8 cellular contexts compared by ENCODE assay signal in the genomic region with DNA sequence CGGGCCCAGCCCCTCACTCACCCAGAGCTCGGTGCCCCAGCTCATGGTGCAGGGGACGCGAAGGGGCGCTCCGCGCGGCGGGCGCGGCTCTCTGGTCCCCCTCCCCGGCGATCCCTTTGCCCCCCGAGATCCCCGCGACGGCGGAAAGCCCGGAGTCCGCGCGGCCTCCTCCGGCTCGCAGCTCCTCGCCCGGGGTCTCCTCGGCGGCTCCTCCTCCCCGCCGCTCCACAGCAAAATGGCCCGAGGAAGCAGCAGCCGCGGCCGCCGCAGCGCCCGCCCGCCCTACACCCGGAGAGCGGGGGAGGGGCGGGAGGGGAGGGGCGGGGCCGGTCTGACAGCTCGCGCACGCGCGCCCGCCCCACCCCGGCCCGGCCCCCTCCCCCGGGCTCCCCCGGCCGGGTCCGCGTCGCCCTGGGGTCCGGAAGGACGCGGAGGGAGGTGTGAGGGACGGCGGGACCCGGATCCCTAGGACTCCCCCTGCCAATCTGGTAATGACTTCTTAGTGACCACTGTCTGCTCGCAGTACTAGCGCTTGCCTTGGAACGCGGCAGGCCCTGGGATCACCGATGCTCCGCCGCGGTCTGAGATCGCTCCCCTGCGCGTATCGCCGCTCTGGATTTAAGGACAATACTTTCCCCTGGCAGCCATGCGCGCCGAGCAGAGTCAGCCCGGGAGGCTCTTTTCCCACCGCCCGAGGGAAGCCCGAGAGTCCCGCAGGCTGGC. TPM values are rescaled to one million over a fixed set of nuclear protein-coding genes. Genes with fewer than 3 reads are reported as not detected.
DNase-seq lines count a peak whose midpoint lies in the region; ATAC-seq and FAIRE-seq lines count a peak whose summit lies in the region.

FNBP1 (minus strand) TSS at position 259 of the 723 bp plus-strand sequence; CDS start at position 45, 214 bp downstream.

- peaks cover 9% of the 10 kb centered on the region for H3K4me1 ChIP-seq in ACC112 (ENCODE audit: control insufficient read depth, insufficient read depth, low read length, unreplicated experiment)

- H3K27me3 Mint-ChIP-seq in activated T-helper 2 cell treated with anti-CD3 and anti-CD28 coated beads, Interferon-gamma antibody, Interleukin-2, Interleukin-4, amounts not matched to agents 10 μg/mL and 5 μg/mL and 100 μg/mL, durations not matched to agents 14 hours and 24 hours and 36 hours (ENCODE audit: low read depth), result no peaks in the 10 kb centered on the region
- no peaks in the 10 kb centered on the region for H3K27me3 Mint-ChIP-seq in naive thymus-derived CD8-positive, alpha-beta T cell
- H3K27me3 Mint-ChIP-seq in stimulated activated naive B cell treated with anti-CD40 and anti-IgM and Interleukin-4, amounts not matched to agents 10 μg/mL and 1 μg/mL and 100 μg/mL, for 72 hours, result no peaks in the 10 kb centered on the region

- peak within 1 kb of the TSS; percentile 96 for H3K4me3 ChIP-seq in ACC112 (ENCODE audit: low read depth, low read length)

- intact Hi-C loops in activated T-helper 2 cell treated with anti-CD3 and anti-CD28 coated beads, Interferon-gamma antibody, Interleukin-2, Interleukin-4, amounts not matched to agents 10 μg/mL and 5 μg/mL and 100 μg/mL, durations not matched to agents 14 hours and 24 hours and 36 hours (cut with micrococcal nuclease), result loop anchor here (1.0 to 5.0 kb wide), 3 partner anchors 10 to 206 kb away; partner anchors contain the start of genes C9orf78, GPR107 and USP20

- H3K79me2 ChIP-seq in ACC112 (ENCODE audit: control insufficient read depth, insufficient read depth, low read length, unreplicated experiment), result peaks cover 40% of the 10 kb centered on the region

- peaks cover 39% of the 10 kb centered on the region for H3K4me1 Mint-ChIP-seq in activated T-helper 2 cell treated with anti-CD3 and anti-CD28 coated beads, Interferon-gamma antibody, Interleukin-2, Interleukin-4, amounts not matched to agents 10 μg/mL and 5 μg/mL and 100 μg/mL, durations not matched to agents 14 hours and 24 hours and 36 hours (ENCODE audit: low read depth)
- peaks cover 32 to 64% (median 49%) of the 10 kb centered on the region in 4 donors for H3K4me1 Mint-ChIP-seq in naive thymus-derived CD8-positive, alpha-beta T cell
- H3K4me1 Mint-ChIP-seq in stimulated activated naive B cell treated with anti-CD40 and anti-IgM and Interleukin-4, amounts not matched to agents 10 μg/mL and 1 μg/mL and 100 μg/mL, for 72 hours, result peaks cover 20 to 57% of the 10 kb centered on the region in 2 donors

- peak within 1 kb of the TSS; percentile 97 for H3K4me3 Mint-ChIP-seq in activated T-helper 2 cell treated with anti-CD3 and anti-CD28 coated beads, Interferon-gamma antibody, Interleukin-2, Interleukin-4, amounts not matched to agents 10 μg/mL and 5 μg/mL and 100 μg/mL, durations not matched to agents 14 hours and 24 hours and 36 hours (ENCODE audit: low read depth)
- H3K4me3 Mint-ChIP-seq in naive thymus-derived CD8-positive, alpha-beta T cell, result peak within 1 kb of the TSS; percentile 97 to 100 (median 99)
- H3K4me3 Mint-ChIP-seq in stimulated activated naive B cell treated with anti-CD40 and anti-IgM and Interleukin-4, amounts not matched to agents 10 μg/mL and 1 μg/mL and 100 μg/mL, for 72 hours, result peak within 1 kb of the TSS; percentile 95 to 98

- no peaks in the 10 kb centered on the region for H3K27me3 ChIP-seq in ACC112 (ENCODE audit: insufficient read depth, low read length)

- FAIRE-seq in RCC 7860 (lab: Jason Lieb, UNC), result no peak

- peak within 1 kb of the TSS; percentile 24; the same call in 1 of the 2 replicates for H3K27ac ChIP-seq in ACC112 (ENCODE audit: low read depth, low read length)

- peak; percentile 25 for ATAC-seq in GM18520 (IDR thresholded peaks at IDR 0.05; ENCODE audit: unreplicated experiment)
- peak; percentile 67 to 73 for ATAC-seq in naive thymus-derived CD8-positive, alpha-beta T cell
- ATAC-seq in stimulated activated naive B cell treated with anti-CD40 and anti-IgM and Interleukin-4, amounts not matched to agents 10 μg/mL and 1 μg/mL and 100 μg/mL, for 72 hours (replicated peaks), result peak; percentile 54 to 65

- peaks cover 39% of the 10 kb centered on the region for H3K36me3 Mint-ChIP-seq in activated T-helper 2 cell treated with anti-CD3 and anti-CD28 coated beads, Interferon-gamma antibody, Interleukin-2, Interleukin-4, amounts not matched to agents 10 μg/mL and 5 μg/mL and 100 μg/mL, durations not matched to agents 14 hours and 24 hours and 36 hours (ENCODE audit: low read depth)
- H3K36me3 Mint-ChIP-seq in naive thymus-derived CD8-positive, alpha-beta T cell, result peaks cover 0 to 7% (median 2%) of the 10 kb centered on the region in 3 donors
- peaks cover 25 to 38% of the 10 kb centered on the region in 2 donors for H3K36me3 Mint-ChIP-seq in stimulated activated naive B cell treated with anti-CD40 and anti-IgM and Interleukin-4, amounts not matched to agents 10 μg/mL and 1 μg/mL and 100 μg/mL, for 72 hours

- H3K36me3 ChIP-seq in ACC112 (ENCODE audit: insufficient read depth, low read length), result no peaks in the 10 kb centered on the region

- peak within 1 kb of the TSS; percentile 96 for H3K27ac Mint-ChIP-seq in activated T-helper 2 cell treated with anti-CD3 and anti-CD28 coated beads, Interferon-gamma antibody, Interleukin-2, Interleukin-4, amounts not matched to agents 10 μg/mL and 5 μg/mL and 100 μg/mL, durations not matched to agents 14 hours and 24 hours and 36 hours
- peak within 1 kb of the TSS; percentile 95 to 99 (median 98) for H3K27ac Mint-ChIP-seq in naive thymus-derived CD8-positive, alpha-beta T cell
- H3K27ac Mint-ChIP-seq in stimulated activated naive B cell treated with anti-CD40 and anti-IgM and Interleukin-4, amounts not matched to agents 10 μg/mL and 1 μg/mL and 100 μg/mL, for 72 hours, result peak within 1 kb of the TSS; percentile 100

- peak; percentile 30 for DNase-seq in HT1080 (ENCODE audit: low read depth)
- DNase-seq in RCC 7860 (ENCODE audit: low spot score), result peak; percentile 44
- peak; percentile 80 for DNase-seq in activated T-helper 2 cell treated with anti-CD3 and anti-CD28 coated beads, Interferon-gamma antibody, Interleukin-2, Interleukin-4, amounts not matched to agents 10 μg/mL and 5 μg/mL and 100 μg/mL, durations not matched to agents 14 hours and 24 hours and 36 hours (ENCODE audit: low spot score)
- DNase-seq in fibroblast of peridontal ligament (ENCODE audit: extremely low read depth), result peak; percentile 70
- DNase-seq in naive thymus-derived CD8-positive, alpha-beta T cell, result peak; percentile 67 to 89 (median 80)
- DNase-seq in stimulated activated naive B cell treated with anti-CD40 and anti-IgM and Interleukin-4, amounts not matched to agents 10 μg/mL and 1 μg/mL and 100 μg/mL, for 72 hours, result peak; percentile 75

- H3K9me3 Mint-ChIP-seq in activated T-helper 2 cell treated with anti-CD3 and anti-CD28 coated beads, Interferon-gamma antibody, Interleukin-2, Interleukin-4, amounts not matched to agents 10 μg/mL and 5 μg/mL and 100 μg/mL, durations not matched to agents 14 hours and 24 hours and 36 hours, result no peaks in the 10 kb centered on the region
- no peaks in the 10 kb centered on the region for H3K9me3 Mint-ChIP-seq in naive thymus-derived CD8-positive, alpha-beta T cell
- H3K9me3 Mint-ChIP-seq in stimulated activated naive B cell treated with anti-CD40 and anti-IgM and Interleukin-4, amounts not matched to agents 10 μg/mL and 1 μg/mL and 100 μg/mL, for 72 hours, result no peaks in the 10 kb centered on the region

- POLR2A ChIA-PET in naive thymus-derived CD8-positive, alpha-beta T cell (lab: Charles Lee), result interaction anchor here (0.5 to 11.3 kb wide), 18 partner anchors 11 to 1885 kb away, joined by 3 to 225 read pairs (median 4); partner anchors contain the start of gene GPR107

- peak within 1 kb of the TSS; percentile 85 for H2AFZ ChIP-seq in ACC112 (ENCODE audit: low read length, unreplicated experiment)

RNA-seq across cellular contexts. Expression of gene FNBP1, which starts in this region (rescaled TPM):
- total RNA-seq in HT1080 (2014; rRNA removed; shearing (Covaris generic)), result 13.5 and 18.4 TPM in 2 replicates
- polyA plus RNA-seq in HT1080 (2015; cell fraction: cytosol; rRNA removed), result 10.8 and 12.5 TPM in 2 replicates
- 8.2 and 9.2 TPM in 2 replicates for polyA plus RNA-seq in HT1080 (2015; cell fraction: nucleus; rRNA removed)
- total RNA-seq in activated T-helper 2 cell treated with anti-CD3 and anti-CD28 coated beads, Interferon-gamma antibody, Interleukin-2, Interleukin-4, amounts not matched to agents 10 μg/mL and 5 μg/mL and 100 μg/mL, durations not matched to agents 14 hours and 24 hours and 36 hours, result 358 and 359 TPM in 2 replicates
- total RNA-seq in naive thymus-derived CD8-positive, alpha-beta T cell, result 100 to 1,000 TPM; 156 to 164 TPM
- 100 to 1,000 TPM; 130 to 143 (median 136) TPM for polyA plus RNA-seq in naive thymus-derived CD8-positive, alpha-beta T cell

Comparison
In these comparisons a context has a peak if more than half of its experiments do, and no peak if none do; other contexts are left out.
1. Peak in every context shown above with its lines: DNase-seq, ATAC-seq, H3K4me3 ChIP-seq and H3K27ac ChIP-seq.
2. DNase-seq: peak in every context shown above with its lines; median percentile 80 in naive thymus-derived CD8-positive, alpha-beta T cell; 80 in activated T-helper 2 cell treated with anti-CD3 and anti-CD28 coated beads, Interferon-gamma antibody, Interleukin-2, Interleukin-4, amounts not matched to agents 10 μg/mL and 5 μg/mL and 100 μg/mL, durations not matched to agents 14 hours and 24 hours and 36 hours; 75 in stimulated activated naive B cell treated with anti-CD40 and anti-IgM and Interleukin-4, amounts not matched to agents 10 μg/mL and 1 μg/mL and 100 μg/mL, for 72 hours; 70 in fibroblast of peridontal ligament; 44 in RCC 7860; 30 in HT1080.